Comparison of ENCODE assay signal across 1 cellular context in genomic region chr2:234357666-234358065, GRCh38.
A peak's percentile ranks its signal among the peaks of the same experiment; 100 is the strongest.
TF ChIP-seq lines count a peak whose summit lies in the region.

No MANE protein-coding gene starts in this region.

TF ChIP-seq in HepG2, 621 proteins besides CTCF, POLR2A, EP300 and RAD21:
- TF ChIP-seq PCBP1 (IDR thresholded peaks at IDR 0.05; ENCODE audit: borderline replicate concordance, low read depth, low read length) (0 out of 2 replicates have a peak, but pooled peaks have one; percentile 58), HNRNPK (IDR thresholded peaks at IDR 0.05; ENCODE audit: low read depth, low read length, poor library complexity, severe bottlenecking) (peak; percentile 77), PCBP2 (optimal IDR thresholded peaks at IDR 0.05; ENCODE audit: low read depth, low read length, poor library complexity, severe bottlenecking) (peak; percentile 35)
- TF ChIP-seq, protein P1, sequence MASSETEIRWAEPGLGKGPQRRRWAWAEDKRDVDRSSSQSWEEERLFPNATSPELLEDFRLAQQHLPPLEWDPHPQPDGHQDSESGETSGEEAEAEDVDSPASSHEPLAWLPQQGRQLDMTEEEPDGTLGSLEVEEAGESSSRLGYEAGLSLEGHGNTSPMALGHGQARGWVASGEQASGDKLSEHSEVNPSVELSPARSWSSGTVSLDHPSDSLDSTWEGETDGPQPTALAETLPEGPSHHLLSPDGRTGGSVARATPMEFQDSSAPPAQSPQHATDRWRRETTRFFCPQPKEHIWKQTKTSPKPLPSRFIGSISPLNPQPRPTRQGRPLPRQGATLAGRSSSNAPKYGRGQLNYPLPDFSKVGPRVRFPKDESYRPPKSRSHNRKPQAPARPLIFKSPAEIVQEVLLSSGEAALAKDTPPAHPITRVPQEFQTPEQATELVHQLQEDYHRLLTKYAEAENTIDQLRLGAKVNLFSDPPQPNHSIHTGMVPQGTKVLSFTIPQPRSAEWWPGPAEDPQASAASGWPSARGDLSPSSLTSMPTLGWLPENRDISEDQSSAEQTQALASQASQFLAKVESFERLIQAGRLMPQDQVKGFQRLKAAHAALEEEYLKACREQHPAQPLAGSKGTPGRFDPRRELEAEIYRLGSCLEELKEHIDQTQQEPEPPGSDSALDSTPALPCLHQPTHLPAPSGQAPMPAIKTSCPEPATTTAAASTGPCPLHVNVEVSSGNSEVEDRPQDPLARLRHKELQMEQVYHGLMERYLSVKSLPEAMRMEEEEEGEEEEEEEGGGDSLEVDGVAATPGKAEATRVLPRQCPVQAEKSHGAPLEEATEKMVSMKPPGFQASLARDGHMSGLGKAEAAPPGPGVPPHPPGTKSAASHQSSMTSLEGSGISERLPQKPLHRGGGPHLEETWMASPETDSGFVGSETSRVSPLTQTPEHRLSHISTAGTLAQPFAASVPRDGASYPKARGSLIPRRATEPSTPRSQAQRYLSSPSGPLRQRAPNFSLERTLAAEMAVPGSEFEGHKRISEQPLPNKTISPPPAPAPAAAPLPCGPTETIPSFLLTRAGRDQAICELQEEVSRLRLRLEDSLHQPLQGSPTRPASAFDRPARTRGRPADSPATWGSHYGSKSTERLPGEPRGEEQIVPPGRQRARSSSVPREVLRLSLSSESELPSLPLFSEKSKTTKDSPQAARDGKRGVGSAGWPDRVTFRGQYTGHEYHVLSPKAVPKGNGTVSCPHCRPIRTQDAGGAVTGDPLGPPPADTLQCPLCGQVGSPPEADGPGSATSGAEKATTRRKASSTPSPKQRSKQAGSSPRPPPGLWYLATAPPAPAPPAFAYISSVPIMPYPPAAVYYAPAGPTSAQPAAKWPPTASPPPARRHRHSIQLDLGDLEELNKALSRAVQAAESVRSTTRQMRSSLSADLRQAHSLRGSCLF (CRISPR knock-in tag; IDR thresholded peaks at IDR 0.05; ENCODE audit: borderline replicate concordance): no peak
